ENCODE assay signal across 26 cellular contexts in the genomic region with DNA sequence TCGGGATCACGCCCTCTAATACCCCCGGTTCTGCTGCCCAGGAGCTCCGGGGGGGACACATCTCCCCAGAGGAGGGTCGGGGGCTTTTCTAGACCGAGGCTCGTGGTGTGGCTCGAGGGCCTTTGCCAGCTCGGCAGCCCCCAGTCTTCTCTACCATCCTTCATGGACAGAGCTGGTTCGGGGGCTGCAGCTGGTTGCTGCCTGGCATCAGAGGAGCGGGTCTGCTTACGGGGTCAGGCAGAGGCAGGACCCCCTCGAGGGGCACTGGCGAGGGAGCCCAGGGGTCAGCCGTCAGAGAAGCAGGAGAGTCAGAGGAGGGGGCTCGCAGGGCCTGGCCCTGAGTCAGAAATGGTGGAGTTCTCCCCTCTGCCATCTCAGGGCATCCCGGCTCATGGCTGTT.
A peak's percentile ranks its signal among the peaks of the same experiment; 100 is the strongest.
DNase-seq lines count a peak whose midpoint lies in the region; ATAC-seq, FAIRE-seq and TF ChIP-seq lines count a peak whose summit lies in the region.
"Had no signal": no experiment of that assay in that cellular context is flagged by ENCODE, and none has a peak within 500 bp of the region (broad histone marks: within the 10 kb centered on the region; RNA-seq: fewer than 3 reads in every experiment).

No MANE protein-coding gene starts in this region.

- no peak overlapping the region for H3K56ac ChIP-seq in IMR-90 (ENCODE audit: extremely low read depth, insufficient read depth, low read length)

- H4K8ac ChIP-seq in IMR-90 (ENCODE audit: low read depth in 2 of 2, low read length in 2 of 2): no peak overlapping the region

- intact Hi-C loops in IMR-90 (cut with micrococcal nuclease): no loop called here

- H3K4ac ChIP-seq in IMR-90 (ENCODE audit: low read depth, low read length): no peak overlapping the region

- H3K9me3 ChIP-seq in BLaER1 treated with 17β-estradiol and CSF1 and Interleukin-3, amounts not matched to agents 10 nM and 100 nM (replicated peaks in 1 of 11): peaks cover 11 to 23% (median 16%) of the 10 kb centered on the region in 11 experiments
- no peaks in the 10 kb centered on the region for H3K9me3 ChIP-seq in IMR-90 (ENCODE audit: control insufficient read depth, insufficient read depth, low read length)
- no peaks in the 10 kb centered on the region for H3K9me3 ChIP-seq in smooth muscle cell (replicated peaks; ENCODE audit: low read depth)
- H3K9me3 ChIP-seq: neutrophil, upper lobe of left lung had no signal

- no peak for TF ChIP-seq CTCF in IMR-90 (conservative IDR thresholded peaks at IDR 0.05; ENCODE audit: low read depth, low read length)
- TF ChIP-seq CTCF in smooth muscle cell (IDR thresholded peaks at IDR 0.05; ENCODE audit: borderline replicate concordance, insufficient read depth, poor library complexity, severe bottlenecking): no peak

- H3K4me1 ChIP-seq in BLaER1 treated with 17β-estradiol and CSF1 and Interleukin-3, amounts not matched to agents 10 nM and 100 nM: peaks cover 16 to 53% (median 42%) of the 10 kb centered on the region in 10 experiments
- H3K4me1 ChIP-seq in IMR-90 (ENCODE audit: control insufficient read depth, insufficient read depth, low read length) (no peaks in the 10 kb centered on the region; the same call in 1 of the 2 replicates), smooth muscle cell (ENCODE audit: low read depth) (peaks cover 33% of the 10 kb centered on the region)

- H3K4me3 ChIP-seq in BLaER1 treated with 17β-estradiol and CSF1 and Interleukin-3, amounts not matched to agents 10 nM and 100 nM: no peak overlapping the region
- H3K4me3 ChIP-seq in IMR-90 (ENCODE audit: insufficient read depth, low read depth, low read length): no peak overlapping the region
- H3K4me3 ChIP-seq in smooth muscle cell: no peak overlapping the region
- H3K4me3 ChIP-seq: upper lobe of left lung had no signal

- TF ChIP-seq RAD21 in IMR-90 (IDR thresholded peaks at IDR 0.05; ENCODE audit: low read length): no peak

- H2AFZ ChIP-seq in IMR-90 (replicated peaks; ENCODE audit: low read length, poor library complexity): no peak overlapping the region
- no peak overlapping the region for H2AFZ ChIP-seq in smooth muscle cell (ENCODE audit: low read depth)

- no peak overlapping the region for H2AK5ac ChIP-seq in IMR-90 (ENCODE audit: low read depth, low read length)

- H3F3A ChIP-seq in smooth muscle cell (ENCODE audit: low read depth): peaks cover 8% of the 10 kb centered on the region

- no peaks in the 10 kb centered on the region for H3K79me2 ChIP-seq in smooth muscle cell (ENCODE audit: low read depth)

- H3K9me1 ChIP-seq in IMR-90 (ENCODE audit: insufficient read depth, low read length): no peaks in the 10 kb centered on the region

- H2BK20ac ChIP-seq in IMR-90 (ENCODE audit: low read depth, low read length): no peak overlapping the region

- H3K27ac ChIP-seq in BLaER1 treated with 17β-estradiol and CSF1 and Interleukin-3, amounts not matched to agents 10 nM and 100 nM: peak overlapping the region in 3 of 11 experiments; percentile 5 to 60 (median 8); a peak in 2 of 22 replicates
- no peak overlapping the region for H3K27ac ChIP-seq in IMR-90 (ENCODE audit: insufficient read depth, low read length)
- peak overlapping the region; percentile 20 for H3K27ac ChIP-seq in layer of hippocampus (ENCODE audit: low read depth, low read length)
- peak overlapping the region; percentile 86 for H3K27ac ChIP-seq in smooth muscle cell (ENCODE audit: low read depth)
- H3K27ac ChIP-seq: brain microvascular endothelial cell, neutrophil had no signal

- H3K79me1 ChIP-seq in IMR-90 (ENCODE audit: low read depth in 1 of 2, low read length in 2 of 2): peaks cover 7 to 22% of the 10 kb centered on the region in 2 experiments; a peak in 3 of 4 replicates

- peak overlapping the region; percentile 28 for H2AK9ac ChIP-seq in IMR-90 (replicated peaks; ENCODE audit: low read depth, low read length, poor library complexity)

- H3K14ac ChIP-seq in IMR-90 (replicated peaks; ENCODE audit: low read depth, low read length): no peak overlapping the region

- no peak overlapping the region for H2BK120ac ChIP-seq in IMR-90 (ENCODE audit: low read depth, low read length)

- in situ Hi-C loops in IMR-90 (cut with MboI; ENCODE audit: low sequenced_read_pairs): no loop called here

- H4K91ac ChIP-seq in IMR-90 (ENCODE audit: insufficient read depth, low read depth, low read length): no peak overlapping the region

- POLR2A ChIA-PET in IMR-90 (lab: Charles Lee; ENCODE audit: unreplicated experiment): no interaction called here

- BruUV-seq in IMR-90 (replicated peaks; lab: Mats Ljungman, UMichigan): no TSS peak

- no peak overlapping the region for H2BK5ac ChIP-seq in IMR-90 (ENCODE audit: low read depth, low read length, poor library complexity, severe bottlenecking)

- peaks cover 58 to 95% (median 75%) of the 10 kb centered on the region in 11 experiments for H4K20me1 ChIP-seq in BLaER1 treated with 17β-estradiol and CSF1 and Interleukin-3, amounts not matched to agents 10 nM and 100 nM
- peaks cover 26% of the 10 kb centered on the region for H4K20me1 ChIP-seq in IMR-90 (ENCODE audit: insufficient read depth, low read length)
- H4K20me1 ChIP-seq in smooth muscle cell (ENCODE audit: low read depth): peaks cover 90% of the 10 kb centered on the region

- CTCF ChIA-PET in IMR-90 (lab: Yijun Ruan, JAX): no interaction called here

- ATAC-seq in IMR-90 (ENCODE audit: low read depth) (no peak), GM19397 (IDR thresholded peaks at IDR 0.05; ENCODE audit: unreplicated experiment) (no peak), GM21515 (IDR thresholded peaks at IDR 0.05; ENCODE audit: unreplicated experiment) (no peak), HG03469 (IDR thresholded peaks at IDR 0.05; ENCODE audit: unreplicated experiment) (no peak)
- ATAC-seq: effector memory CD8-positive, alpha-beta T cell; left colon had no signal

- no peak overlapping the region for H3K18ac ChIP-seq in IMR-90 (ENCODE audit: low read depth, low read length)

- H2BK15ac ChIP-seq in IMR-90 (ENCODE audit: low read depth, low read length): no peak overlapping the region

- peak overlapping the region in 9 of 11 experiments; percentile 65 to 87 (median 82); a peak in 16 of 22 replicates for H3K4me2 ChIP-seq in BLaER1 treated with 17β-estradiol and CSF1 and Interleukin-3, amounts not matched to agents 10 nM and 100 nM
- H3K4me2 ChIP-seq in IMR-90 (ENCODE audit: low read depth, low read length) (no peak overlapping the region), smooth muscle cell (peak overlapping the region; percentile 47)

- H3K36me3 ChIP-seq in BLaER1 treated with 17β-estradiol and CSF1 and Interleukin-3, amounts not matched to agents 10 nM and 100 nM: peaks cover 21 to 81% (median 41%) of the 10 kb centered on the region in 11 experiments; a peak in 20 of 22 replicates
- H3K36me3 ChIP-seq in IMR-90 (ENCODE audit: control insufficient read depth, insufficient read depth, low read length) (peaks cover 29% of the 10 kb centered on the region), smooth muscle cell (ENCODE audit: low read depth) (no peaks in the 10 kb centered on the region)

- no peak for FAIRE-seq in H54 (lab: Jason Lieb, UNC)
- FAIRE-seq: colon, GM18507, small intestine had no signal

- H3K23ac ChIP-seq in IMR-90 (ENCODE audit: low read depth, low read length): no peak overlapping the region

- H3K27me3 ChIP-seq in BLaER1 treated with 17β-estradiol and CSF1 and Interleukin-3, amounts not matched to agents 10 nM and 100 nM: no peaks in the 10 kb centered on the region
- H3K27me3 ChIP-seq in IMR-90 (ENCODE audit: control insufficient read depth, insufficient read depth, low read length) (no peaks in the 10 kb centered on the region), layer of hippocampus (ENCODE audit: control insufficient read depth, insufficient read depth, low read length) (no peaks in the 10 kb centered on the region), smooth muscle cell (ENCODE audit: low read depth) (no peaks in the 10 kb centered on the region)
- H3K27me3 ChIP-seq: brain microvascular endothelial cell, neutrophil, upper lobe of left lung had no signal

- TF ChIP-seq POLR2A in IMR-90 (IDR thresholded peaks at IDR 0.05; ENCODE audit: low read depth, low read length) (no peak), H54 (IDR thresholded peaks at IDR 0.05; ENCODE audit: low read depth, low read length) (no peak)

- H4K5ac ChIP-seq in IMR-90 (ENCODE audit: low read depth, low read length): no peak overlapping the region

- DNase-seq in IMR-90: no peak
- no peak for DNase-seq in smooth muscle cell (lab: John Stamatoyannopoulos, UW; ENCODE audit: unreplicated experiment)
- no peak for DNase-seq in H54 (ENCODE audit: insufficient read length, low spot score)
- DNase-seq: activated CD4-positive, alpha-beta T cell treated with anti-CD3 and anti-CD28 coated beads for 48 hours; activated naive CD4-positive, alpha-beta T cell; activated T-cell treated with anti-CD3 and anti-CD28 coated beads, Interleukin-2, amount 50 U/mL, for 48 hours; brain microvascular endothelial cell; Calu3; effector memory CD8-positive, alpha-beta T cell; left colon; MV-4-11; NCI-H446; NCI-H774; OCI-M1; small intestine; stimulated activated CD4-positive, alpha-beta T cell treated with anti-CD3 and anti-CD28 coated beads, Interleukin-1b, Interleukin-23, amount 100 ng/mL, for 48 hours; stimulated activated CD8-positive, alpha-beta memory T cell treated with anti-CD3 and anti-CD28 coated beads, Interleukin-4, amount 100 ng/mL, for 48 hours had no signal

- WGBS in IMR-90 (ENCODE audit: extremely low coverage in 2 of 2, insufficient read length in 1 of 2), 2 experiments: 77% methylated on average over 11 of the region's 17 CpGs; no CpG with 5 or more reads in 1 of the 2 experiments
- WGBS in smooth muscle cell (ENCODE audit: low lambda C conversion rate): 95% methylated on average over 17 of the region's 17 CpGs

- peak overlapping the region in 7 of 11 experiments; percentile 18 to 56 (median 32); a peak in 10 of 22 replicates for H3K9ac ChIP-seq in BLaER1 treated with 17β-estradiol and CSF1 and Interleukin-3, amounts not matched to agents 10 nM and 100 nM
- no peak overlapping the region for H3K9ac ChIP-seq in IMR-90 (ENCODE audit: low read depth, low read length)
- no peak overlapping the region for H3K9ac ChIP-seq in smooth muscle cell (ENCODE audit: low read depth)

- dilution Hi-C loops in IMR-90 (cut with HindIII; ENCODE audit: low sequenced_read_pairs, unreplicated experiment): no loop called here

TF ChIP-seq in IMR-90, 13 proteins besides CTCF, POLR2A, EP300 and RAD21 (continues in another document):
- TF ChIP-seq, protein P1, sequence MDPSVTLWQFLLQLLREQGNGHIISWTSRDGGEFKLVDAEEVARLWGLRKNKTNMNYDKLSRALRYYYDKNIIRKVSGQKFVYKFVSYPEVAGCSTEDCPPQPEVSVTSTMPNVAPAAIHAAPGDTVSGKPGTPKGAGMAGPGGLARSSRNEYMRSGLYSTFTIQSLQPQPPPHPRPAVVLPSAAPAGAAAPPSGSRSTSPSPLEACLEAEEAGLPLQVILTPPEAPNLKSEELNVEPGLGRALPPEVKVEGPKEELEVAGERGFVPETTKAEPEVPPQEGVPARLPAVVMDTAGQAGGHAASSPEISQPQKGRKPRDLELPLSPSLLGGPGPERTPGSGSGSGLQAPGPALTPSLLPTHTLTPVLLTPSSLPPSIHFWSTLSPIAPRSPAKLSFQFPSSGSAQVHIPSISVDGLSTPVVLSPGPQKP (IDR thresholded peaks at IDR 0.05; ENCODE audit: borderline replicate concordance, low read depth, low read length): no peak
- TF ChIP-seq CHD1 (IDR thresholded peaks at IDR 0.05; ENCODE audit: low read depth, low read length): no peak
- TF ChIP-seq SMC3 (IDR thresholded peaks at IDR 0.05; ENCODE audit: low read depth, low read length): no peak

Comparison
In these comparisons a context has a peak if more than half of its experiments do, and no peak if none do; other contexts are left out.
1. H3K9ac ChIP-seq: peak in BLaER1 treated with 17β-estradiol and CSF1 and Interleukin-3, amounts not matched to agents 10 nM and 100 nM (7 of 11); none in IMR-90 (single experiment) and smooth muscle cell (single experiment).